In genomic region chr1:226082959-226083302, GRCh38 we compare ENCODE assay signal across 1 cellular context.
TF ChIP-seq lines count a peak whose summit lies in the region.

No MANE protein-coding gene starts in this region.

TF ChIP-seq in H1, 55 proteins besides CTCF, POLR2A, EP300 and RAD21 (continued from another document):
- TF ChIP-seq TCF12 (IDR thresholded peaks at IDR 0.05; ENCODE audit: low read depth, low read length) = no peak
- no peak for TF ChIP-seq E2F6 (IDR thresholded peaks at IDR 0.05)
- TF ChIP-seq USF2 (IDR thresholded peaks at IDR 0.05; ENCODE audit: low read length) = no peak
- TF ChIP-seq ATF2 (IDR thresholded peaks at IDR 0.05; ENCODE audit: low read length) = no peak
- TF ChIP-seq TEAD4 (IDR thresholded peaks at IDR 0.05; ENCODE audit: low read depth, low read length) = no peak
- no peak for TF ChIP-seq CHD7 (IDR thresholded peaks at IDR 0.05; ENCODE audit: insufficient replicate concordance, low read length)
- TF ChIP-seq FOSL1 (IDR thresholded peaks at IDR 0.05; ENCODE audit: insufficient read depth, low read depth, low read length) = no peak
